ENCODE assay signal across 13 cellular contexts in the genomic region with DNA sequence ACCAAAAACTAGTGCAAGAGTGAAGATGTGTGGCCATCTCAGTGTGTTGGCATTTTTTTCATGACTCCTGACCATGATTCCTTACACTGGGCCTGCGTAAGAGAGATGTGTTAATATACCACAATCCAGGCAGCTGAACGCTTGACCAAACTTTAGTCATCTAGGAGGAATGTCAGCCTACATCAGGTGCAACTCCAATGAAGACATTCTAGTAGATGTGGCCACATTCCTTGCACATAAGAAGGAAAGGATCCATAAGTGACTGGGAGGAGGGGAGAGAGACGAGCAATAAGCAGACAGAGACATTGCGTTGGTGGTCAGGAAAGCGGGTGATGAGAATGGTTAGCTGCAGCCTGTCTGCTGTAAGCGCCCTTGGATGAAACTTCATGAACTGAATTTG. TPM values are rescaled to one million over a fixed set of nuclear protein-coding genes. Genes with fewer than 3 reads are reported as not detected.
DNase-seq lines count a peak whose midpoint lies in the region; TF ChIP-seq lines count a peak whose summit lies in the region.
"Had no signal": no experiment of that assay in that cellular context is flagged by ENCODE, and none has a peak within 500 bp of the region (broad histone marks: within the 10 kb centered on the region; RNA-seq: fewer than 3 reads in every experiment).

No MANE protein-coding gene starts in this region.

- BruUV-seq in OCI-LY7 (replicated peaks; lab: Mats Ljungman, UMichigan) = no TSS peak

- H3K9ac ChIP-seq in trophoblast cell (ENCODE audit: low read length) = no peak overlapping the region

- H2BK12ac ChIP-seq in trophoblast cell (ENCODE audit: low read length) = no peak overlapping the region

- H3K79me2 ChIP-seq in OCI-LY7 (ENCODE audit: insufficient read depth, low read depth, low read length) = peaks cover 13% of the 10 kb centered on the region; the same call in 1 of the 2 replicates
- H3K79me2 ChIP-seq in trophoblast cell (ENCODE audit: control insufficient read depth, insufficient read depth, low read length, poor library complexity) = no peaks in the 10 kb centered on the region

- peak overlapping the region; percentile 25 for H4K91ac ChIP-seq in trophoblast cell (ENCODE audit: low read depth, low read length)

- DNase-seq in Caki2 (ENCODE audit: low read depth) (peak; percentile 95), OCI-LY7 (ENCODE audit: low spot score) (no peak), epithelial cell of proximal tubule (ENCODE audit: low read depth) (peak; percentile 99), trophoblast cell (peak; percentile 91 to 98), NCI-H345 treated with DMSO at 0.1 percent for 48 hours (lab: John Stamatoyannopoulos, UW; ENCODE audit: unreplicated experiment) (no peak), NCI-H2029 (lab: John Stamatoyannopoulos, UW) (no peak), NCI-H2227 (lab: John Stamatoyannopoulos, UW; ENCODE audit: unreplicated experiment) (no peak)
- no peak for DNase-seq in stimulated activated CD4-positive, alpha-beta T cell treated with anti-CD3 and anti-CD28 coated beads, Interleukin-1b, Interleukin-23, amount 100 ng/mL, for 48 hours
- DNase-seq: activated naive CD4-positive, alpha-beta T cell treated with anti-CD3 and anti-CD28 coated beads for 36 hours; effector memory CD4-positive, alpha-beta T cell; NCI-H2029 treated with DMSO at 0.1 percent for 48 hours; SIG-M5 had no signal

- intact Hi-C loops in OCI-LY7 (cut with micrococcal nuclease; ENCODE audit: unreplicated experiment) = loop anchor here (10.0 kb wide), 1 partner anchor 542 kb away; no protein-coding TSS in a partner anchor

- H3K9me3 ChIP-seq in OCI-LY7 (ENCODE audit: low read length) = no peaks in the 10 kb centered on the region
- no peaks in the 10 kb centered on the region for H3K9me3 ChIP-seq in trophoblast cell (ENCODE audit: insufficient read depth, low read depth, low read length)

- POLR2A ChIA-PET in OCI-LY7 (lab: Charles Lee) = interaction anchor here (0.7 to 15.0 kb wide), 8 partner anchors 7 to 1025 kb away, joined by 3 to 414 read pairs (median 10); a partner anchor contains a TSS

- peak overlapping the region; percentile 68 for H2BK120ac ChIP-seq in trophoblast cell (ENCODE audit: insufficient read depth, low read length, poor library complexity)

- peaks cover 75% of the 10 kb centered on the region for H3K4me1 ChIP-seq in OCI-LY7 (ENCODE audit: insufficient read depth, low read length, poor library complexity, severe bottlenecking)
- peaks cover 19 to 25% of the 10 kb centered on the region in 2 experiments for H3K4me1 ChIP-seq in trophoblast cell (ENCODE audit: control insufficient read depth in 1 of 2, insufficient read depth in 2 of 2, low read length in 2 of 2)

- no peak overlapping the region for H2AK5ac ChIP-seq in trophoblast cell (ENCODE audit: low read length)

- H3K27ac ChIP-seq in OCI-LY7 (ENCODE audit: low read depth, low read length, poor library complexity, severe bottlenecking) = peak overlapping the region; percentile 97
- H3K27ac ChIP-seq in trophoblast cell (ENCODE audit: low read depth, low read length) = peak overlapping the region; percentile 79

- H2AFZ ChIP-seq in OCI-LY7 (ENCODE audit: low read length) = peak overlapping the region; percentile 24; the same call in 1 of the 2 replicates
- H2AFZ ChIP-seq in trophoblast cell (ENCODE audit: insufficient read depth, low read length, poor library complexity) = no peak overlapping the region

- H3K79me1 ChIP-seq in trophoblast cell (ENCODE audit: low read length) = peaks cover 28% of the 10 kb centered on the region

- no peak overlapping the region for H3K4ac ChIP-seq in trophoblast cell (ENCODE audit: low read depth, low read length)

- H3K27me3 ChIP-seq in trophoblast cell (ENCODE audit: insufficient read depth, low read length) = no peaks in the 10 kb centered on the region

- H3K18ac ChIP-seq in trophoblast cell (ENCODE audit: low read length) = no peak overlapping the region

- no CpG with 5 or more reads among the region's 6 CpGs for WGBS in trophoblast cell (ENCODE audit: extremely low coverage, insufficient coverage, insufficient read length)

- no peaks in the 10 kb centered on the region for H4K20me1 ChIP-seq in OCI-LY7 (ENCODE audit: insufficient read depth, low read length)

- in situ Hi-C loops in Caki2 (cut with HindIII; ENCODE audit: low pct_unique_long_range_greater_than_20kb, low sequenced_read_pairs) = no loop called here

- no peak overlapping the region for H3K14ac ChIP-seq in trophoblast cell (ENCODE audit: low read length)

- no peaks in the 10 kb centered on the region for H3K9me2 ChIP-seq in OCI-LY7 (ENCODE audit: insufficient read depth, low read length)

- no peak overlapping the region for H3K23ac ChIP-seq in trophoblast cell (ENCODE audit: low read length)

- H3K36me3 ChIP-seq in OCI-LY7 (ENCODE audit: insufficient read depth, low read length) (peaks cover 37% of the 10 kb centered on the region), trophoblast cell (ENCODE audit: control insufficient read depth in 1 of 2, insufficient read depth in 2 of 2, low read length in 2 of 2) (peaks cover 5 to 8% of the 10 kb centered on the region in 2 experiments)

- H4K12ac ChIP-seq in trophoblast cell (ENCODE audit: low read depth, low read length) = no peak overlapping the region

- peak overlapping the region; percentile 95 for H3K4me2 ChIP-seq in OCI-LY7 (ENCODE audit: low read length)
- H3K4me2 ChIP-seq in trophoblast cell (ENCODE audit: low read length) = no peak overlapping the region

- H2BK5ac ChIP-seq in trophoblast cell (ENCODE audit: low read depth, low read length, poor library complexity) = no peak overlapping the region

- no peak overlapping the region for H4K8ac ChIP-seq in trophoblast cell (ENCODE audit: low read depth, low read length)

- no peak for TF ChIP-seq CTCF in OCI-LY7 (conservative IDR thresholded peaks at IDR 0.05; ENCODE audit: low read length)
- no peak for TF ChIP-seq CTCF in epithelial cell of proximal tubule (conservative IDR thresholded peaks at IDR 0.05; ENCODE audit: low read depth, low read length)

- CTCF ChIA-PET in OCI-LY7 (lab: Charles Lee; ENCODE audit: unreplicated experiment) = interaction anchor here (0.9 to 13.4 kb wide), 3 partner anchors 11 to 134 kb away, joined by 3 to 149 read pairs (median 7); no protein-coding TSS in a partner anchor

- H3K4me3 ChIP-seq in OCI-LY7 (ENCODE audit: low read depth, low read length, poor library complexity, severe bottlenecking) = peak overlapping the region; percentile 5
- H3K4me3 ChIP-seq in epithelial cell of proximal tubule (ENCODE audit: low read depth, low read length) = no peak overlapping the region
- no peak overlapping the region for H3K4me3 ChIP-seq in trophoblast cell (ENCODE audit: low read depth, low read length)
- H3K4me3 ChIP-seq: GM12878 had no signal

RNA-seq across cellular contexts. Expression of a gene that starts 42.6 kb away (rescaled TPM):
- 10.7 TPM in 2 replicates for total RNA-seq in Caki2 (2014; rRNA removed; shearing (Covaris generic); ENCODE audit: low replicate concordance)
- 2.6 and 5.0 TPM in 2 replicates for total RNA-seq in OCI-LY7 (2014; rRNA removed; shearing (Covaris generic))
- total RNA-seq in OCI-LY7 (2022) (11.7 and 13.4 TPM in 2 replicates), epithelial cell of proximal tubule (2.0 and 6.1 TPM in 2 replicates)
- 98.2 and 109 TPM in 2 replicates for polyA plus RNA-seq in trophoblast cell (2013)

Comparison
In these comparisons a context has a peak if more than half of its experiments do, and no peak if none do; other contexts are left out.
1. DNase-seq: peak in Caki2 (single experiment), epithelial cell of proximal tubule (single experiment) and trophoblast cell (2 of 2); none in OCI-LY7 (single experiment), NCI-H345 treated with DMSO at 0.1 percent for 48 hours (single experiment), NCI-H2029 (single experiment), stimulated activated CD4-positive, alpha-beta T cell treated with anti-CD3 and anti-CD28 coated beads, Interleukin-1b, Interleukin-23, amount 100 ng/mL, for 48 hours (single experiment) and NCI-H2227 (single experiment).